In genomic region chr3:8741581-8742355, GRCh38 we compare ENCODE assay signal across 9 cellular contexts. TPM values are rescaled to one million over a fixed set of nuclear protein-coding genes. Genes with fewer than 3 reads are reported as not detected.
DNase-seq lines count a peak whose midpoint lies in the region; ATAC-seq, FAIRE-seq and TF ChIP-seq lines count a peak whose summit lies in the region.
"Had no signal": no experiment of that assay in that cellular context is flagged by ENCODE, and none has a peak within 500 bp of the region (broad histone marks: within the 10 kb centered on the region; RNA-seq: fewer than 3 reads in every experiment).

No MANE protein-coding gene starts in this region.

- FAIRE-seq in A549 (lab: Jason Lieb, UNC), result no peak
- FAIRE-seq: endometrium had no signal

- peak; percentile 8 to 17; a peak in 2 of 5 replicates for TF ChIP-seq RAD21 in A549 (conservative IDR thresholded peaks at IDR 0.05 in 1 of 2, IDR thresholded peaks at IDR 0.05 in 1 of 2)

- CTCF ChIA-PET in A549 (lab: Yijun Ruan, JAX), result interaction anchor here (0.7 to 5.2 kb wide), 7 partner anchors 9 to 78 kb away, joined by 3 to 48 read pairs (median 5); partner anchors contain the start of gene OXTR
- CTCF ChIA-PET in mammary epithelial cell (lab: Charles Lee; ENCODE audit: low non-redundant PET), result interaction anchor here (0.7 to 1.0 kb wide), 2 partner anchors 28 to 75 kb away, joined by 3 to 4 read pairs; partner anchors contain the start of gene OXTR

- dilution Hi-C loops in mammary epithelial cell (cut with HindIII; ENCODE audit: low sequenced_read_pairs), result no loop called here

- H3K79me2 ChIP-seq in mammary epithelial cell (ENCODE audit: insufficient read depth, low read length), result no peaks in the 10 kb centered on the region

- TF ChIP-seq EP300 in A549 (IDR thresholded peaks at IDR 0.05), result peak; percentile 40 to 62; a peak in 2 of 5 replicates

- TF ChIP-seq CTCF in A549 (IDR thresholded peaks at IDR 0.05) (no peak), mammary epithelial cell (conservative IDR thresholded peaks at IDR 0.05 in 1 of 2, IDR thresholded peaks at IDR 0.05 in 1 of 2; ENCODE audit: extremely low read depth in 1 of 2, insufficient read depth in 1 of 2, low read depth in 1 of 2, low read length in 2 of 2) (no peak), kidney epithelial cell (IDR thresholded peaks at IDR 0.05; ENCODE audit: insufficient read depth, low read length, poor library complexity, severe bottlenecking) (no peak)

- intact Hi-C loops in mammary epithelial cell (cut with micrococcal nuclease), result no loop called here

- H3K36me3 ChIP-seq in HUES48 (ENCODE audit: control insufficient read depth, insufficient read depth, low read length) (no peaks in the 10 kb centered on the region), mammary epithelial cell (ENCODE audit: insufficient read depth, low read length) (no peaks in the 10 kb centered on the region), kidney epithelial cell (ENCODE audit: control insufficient read depth, insufficient read depth, low read length) (no peaks in the 10 kb centered on the region)

- no peak overlapping the region for H3K9ac ChIP-seq in HUES48 (ENCODE audit: low read depth, low read length)
- no peak overlapping the region for H3K9ac ChIP-seq in mammary epithelial cell (ENCODE audit: insufficient read depth, low read length)

- peak; percentile 59 to 85 for ATAC-seq in A549

- BruUV-seq in mammary epithelial cell (replicated peaks; lab: Mats Ljungman, UMichigan), result no TSS peak

- no peak overlapping the region for H2AFZ ChIP-seq in mammary epithelial cell (ENCODE audit: low read depth, low read length)

- no peak for TF ChIP-seq POLR2A in A549 (IDR thresholded peaks at IDR 0.05; ENCODE audit: low read length)

- H4K20me1 ChIP-seq in mammary epithelial cell (ENCODE audit: insufficient read depth, low read length), result no peaks in the 10 kb centered on the region

- peak overlapping the region; percentile 30; the same call in 2 of the 3 replicates for H3K4me3 ChIP-seq in A549
- peak overlapping the region; percentile 49 for H3K4me3 ChIP-seq in HUES48 (ENCODE audit: low read depth, low read length)
- no peak overlapping the region for H3K4me3 ChIP-seq in mammary epithelial cell (replicated peaks in 1 of 3; ENCODE audit: insufficient read depth in 1 of 3, low read depth in 2 of 3, low read length in 3 of 3)
- H3K4me3 ChIP-seq in kidney epithelial cell (ENCODE audit: low read depth, low read length), result no peak overlapping the region

- DNase-seq in A549 (ENCODE audit: low read depth in 1 of 2, low spot score in 1 of 2) (peak; percentile 84 to 86), mammary epithelial cell (peak; percentile 46), kidney epithelial cell (ENCODE audit: low read depth) (peak; percentile 69), GOT3 (lab: John Stamatoyannopoulos, UW) (no peak), superior temporal gyrus (ENCODE audit: extremely low spot score) (no peak), D341Med (ENCODE audit: low spot score) (no peak)
- no peak for DNase-seq in activated T-cell treated with anti-CD3 and anti-CD28 coated beads, Interleukin-2, amount 50 U/mL, for 48 hours

- H3K27me3 ChIP-seq in HUES48 (ENCODE audit: control insufficient read depth, insufficient read depth, low read length), result 0 out of 2 replicates have a peak, but pooled peaks cover 5% of the 10 kb centered on the region
- no peaks in the 10 kb centered on the region for H3K27me3 ChIP-seq in mammary epithelial cell (ENCODE audit: insufficient read depth, low read length)
- no peaks in the 10 kb centered on the region for H3K27me3 ChIP-seq in kidney epithelial cell (ENCODE audit: control insufficient read depth, insufficient read depth, low read length)

- POLR2A ChIA-PET in A549 (lab: Yijun Ruan, JAX), result interaction anchor here (0.5 to 1.5 kb wide), 4 partner anchors 9 to 655 kb away, joined by 3 to 4 read pairs (median 3); partner anchors contain the start of genes OXTR and SETD5

- in situ Hi-C loops in mammary epithelial cell (cut with MboI; ENCODE audit: low sequenced_read_pairs in 2 of 2), result no loop called here

- peak overlapping the region; percentile 91 for H3K4me2 ChIP-seq in A549
- peak overlapping the region; percentile 9 for H3K4me2 ChIP-seq in mammary epithelial cell (ENCODE audit: insufficient read depth, low read depth, low read length)

- H3K9me3 ChIP-seq in A549 (no peaks in the 10 kb centered on the region), HUES48 (ENCODE audit: control insufficient read depth, insufficient read depth, low read length) (no peaks in the 10 kb centered on the region), mammary epithelial cell (replicated peaks; ENCODE audit: insufficient read depth, low read length) (no peaks in the 10 kb centered on the region)

- 7% methylated on average over 12 of the region's 13 CpGs for WGBS in A549 (ENCODE audit: missing lambda C conversion rate)
- 34% methylated on average over 8 of the region's 13 CpGs for WGBS in mammary epithelial cell (ENCODE audit: low coverage, missing lambda C conversion rate)

- H3K4me1 ChIP-seq in A549 (peaks cover 50% of the 10 kb centered on the region), HUES48 (ENCODE audit: control insufficient read depth, insufficient read depth, low read length) (peaks cover 29% of the 10 kb centered on the region), mammary epithelial cell (ENCODE audit: insufficient read depth, low read length) (peaks cover 39% of the 10 kb centered on the region)

- H3K27ac ChIP-seq in A549, result peak overlapping the region; percentile 80 to 81
- H3K27ac ChIP-seq in HUES48 (ENCODE audit: low read depth, low read length), result peak overlapping the region; percentile 74
- no peak overlapping the region for H3K27ac ChIP-seq in mammary epithelial cell (ENCODE audit: insufficient read depth, low read depth, low read length)

TF ChIP-seq in A549, 52 proteins besides CTCF, POLR2A, EP300 and RAD21 (continues in another document):
- TF ChIP-seq ZNF302 (CRISPR knock-in tag; IDR thresholded peaks at IDR 0.05) (no peak), FOSL2 (IDR thresholded peaks at IDR 0.05) (peak; percentile 76), FOSL2 (CRISPR knock-in tag; IDR thresholded peaks at IDR 0.05) (peak; percentile 78), HES2 (IDR thresholded peaks at IDR 0.05) (no peak), HMGXB4 (CRISPR knock-in tag; IDR thresholded peaks at IDR 0.05; ENCODE audit: borderline replicate concordance) (no peak), KDM5A (IDR thresholded peaks at IDR 0.05) (no peak), JUN (IDR thresholded peaks at IDR 0.05) (peak in 1 of 2 experiments; percentile 64; a peak in 1 of 5 replicates), JUNB (IDR thresholded peaks at IDR 0.05) (peak; percentile 77), ZC3H11A (IDR thresholded peaks at IDR 0.05) (no peak), MAZ (IDR thresholded peaks at IDR 0.05; ENCODE audit: borderline replicate concordance, low read depth, low read length) (no peak), CEBPB (IDR thresholded peaks at IDR 0.05) (peak in 1 of 2 experiments; percentile 54; a peak in 2 of 4 replicates), TP53 (CRISPR knock-in tag; IDR thresholded peaks at IDR 0.05) (no peak)
- TF ChIP-seq, protein P1, sequence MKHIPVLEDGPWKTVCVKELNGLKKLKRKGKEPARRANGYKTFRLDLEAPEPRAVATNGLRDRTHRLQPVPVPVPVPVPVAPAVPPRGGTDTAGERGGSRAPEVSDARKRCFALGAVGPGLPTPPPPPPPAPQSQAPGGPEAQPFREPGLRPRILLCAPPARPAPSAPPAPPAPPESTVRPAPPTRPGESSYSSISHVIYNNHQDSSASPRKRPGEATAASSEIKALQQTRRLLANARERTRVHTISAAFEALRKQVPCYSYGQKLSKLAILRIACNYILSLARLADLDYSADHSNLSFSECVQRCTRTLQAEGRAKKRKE (CRISPR knock-in tag; IDR thresholded peaks at IDR 0.05; ENCODE audit: low read depth), result no peak

RNA-seq across cellular contexts. Expression of gene CAV3, which starts 8.2 kb away (rescaled TPM):
- polyA plus RNA-seq in A549 (2011; rRNA removed) (not detected in 2 replicates), A549 (2017; fragmentation: RNase III; extraction: RNeasy Plus Mini Kit Qiagen cat#74134 plus additional on column Dnase treatment) (not detected in 3 replicates), mammary epithelial cell (not detected)
- polyA plus RNA-seq in A549 (2012; cell fraction: cytosol; rRNA removed), result not detected in 2 replicates
- not detected in 2 replicates for polyA plus RNA-seq in A549 (2012; cell fraction: nucleus; rRNA removed)
- not detected in 2 replicates for polyA minus RNA-seq in A549 (2011; rRNA and poly(A)+ RNA removed)
- total RNA-seq in mammary epithelial cell (not detected), kidney epithelial cell (not detected in 2 replicates)
- not detected for polyA minus RNA-seq in mammary epithelial cell

RNA-seq across cellular contexts. Expression of gene OXTR, which starts 27.6 kb away (rescaled TPM):
- 2.1 TPM in 2 replicates for polyA plus RNA-seq in A549 (2011; rRNA removed)
- polyA plus RNA-seq in A549 (2012; cell fraction: cytosol; rRNA removed), result 1.5 and 2.4 TPM in 2 replicates
- polyA plus RNA-seq in A549 (2012; cell fraction: nucleus; rRNA removed), result 5.5 and 8.1 TPM in 2 replicates
- polyA plus RNA-seq in A549 (2017; fragmentation: RNase III; extraction: RNeasy Plus Mini Kit Qiagen cat#74134 plus additional on column Dnase treatment), result 2.4 to 3.7 TPM (median 3.2 TPM) in 3 replicates
- polyA minus RNA-seq in A549 (2011; rRNA and poly(A)+ RNA removed), result 2.1 and 2.3 TPM in 2 replicates
- total RNA-seq in mammary epithelial cell, result 1 to 10 TPM; 1.3 to 8.0 TPM
- polyA plus RNA-seq in mammary epithelial cell, result 0.19 TPM
- polyA minus RNA-seq in mammary epithelial cell, result not detected
- 2.0 and 2.1 TPM in 2 replicates for total RNA-seq in kidney epithelial cell

Comparison
In these comparisons a context has a peak if more than half of its experiments do, and no peak if none do; other contexts are left out.
1. DNase-seq: peak in A549 (2 of 2), mammary epithelial cell (single experiment) and kidney epithelial cell (single experiment); none in activated T-cell treated with anti-CD3 and anti-CD28 coated beads, Interleukin-2, amount 50 U/mL, for 48 hours (0 of 2), GOT3 (single experiment), superior temporal gyrus (single experiment) and D341Med (single experiment).
2. H3K4me3 ChIP-seq: peak in A549 (single experiment) and HUES48 (single experiment); none in mammary epithelial cell (0 of 3) and kidney epithelial cell (single experiment).